In genomic region chr9:37464006-37464405, GRCh38 we compare ENCODE assay signal across 8 cellular contexts. TPM values are rescaled to one million over a fixed set of nuclear protein-coding genes. Genes with fewer than 3 reads are reported as not detected.
A peak's percentile ranks its signal among the peaks of the same experiment; 100 is the strongest.
DNase-seq lines count a peak whose midpoint lies in the region; ATAC-seq and TF ChIP-seq lines count a peak whose summit lies in the region.

No MANE protein-coding gene starts in this region.

- H3K79me1 ChIP-seq in H9 (ENCODE audit: insufficient read depth, low read depth, low read length, poor library complexity, severe bottlenecking): peaks cover 5% of the 10 kb centered on the region

- no peak for TF ChIP-seq CTCF in H9 (conservative IDR thresholded peaks at IDR 0.05)
- TF ChIP-seq CTCF in WI38 (IDR thresholded peaks at IDR 0.05; ENCODE audit: low read depth, low read length): no peak
- no peak for TF ChIP-seq CTCF in foreskin keratinocyte (conservative IDR thresholded peaks at IDR 0.05)

- intact Hi-C loops in left colon (cut with DNase I, micrococcal nuclease): no loop called here

- H2BK15ac ChIP-seq in H9 (ENCODE audit: low read depth, low read length): no peak overlapping the region

- H3K27ac ChIP-seq in H9 (ENCODE audit: insufficient read length, low read depth, low read length) (no peak overlapping the region), foreskin keratinocyte (peak overlapping the region; percentile 95), skeletal muscle tissue (ENCODE audit: low read depth, low read length) (peak overlapping the region; percentile 99)

- peaks cover 17% of the 10 kb centered on the region for H3K23me2 ChIP-seq in H9 (ENCODE audit: insufficient read length, low read depth, low read length, poor library complexity, severe bottlenecking)

- no peak overlapping the region for H2AK5ac ChIP-seq in H9 (ENCODE audit: insufficient read length, low read length)

- H3K27me3 ChIP-seq in H9 (ENCODE audit: insufficient read depth, low read length): no peaks in the 10 kb centered on the region
- no peaks in the 10 kb centered on the region for H3K27me3 ChIP-seq in foreskin keratinocyte
- no peaks in the 10 kb centered on the region for H3K27me3 ChIP-seq in skeletal muscle tissue (ENCODE audit: control insufficient read depth in 3 of 3, insufficient read depth in 3 of 3, low read length in 3 of 3)

- DNase-seq in H9 (no peak), foreskin keratinocyte (no peak), medulla oblongata (ENCODE audit: extremely low spot score) (no peak), left colon (no peak)

- H4K91ac ChIP-seq in H9 (ENCODE audit: insufficient read length, low read depth, low read length): no peak overlapping the region

- H3K4me3 Mint-ChIP-seq in H9: peak overlapping the region; percentile 95 to 99

- H3K23ac ChIP-seq in H9 (ENCODE audit: insufficient read length, low read depth, low read length): no peak overlapping the region

- peaks cover 24 to 28% of the 10 kb centered on the region in 2 experiments for H3K4me1 Mint-ChIP-seq in H9

- no peaks in the 10 kb centered on the region for H3K27me3 Mint-ChIP-seq in H9 (ENCODE audit: low read depth)

- no peak overlapping the region for H3K56ac ChIP-seq in H9 (ENCODE audit: insufficient read length, low read depth, low read length)

- H3K4me3 ChIP-seq in WI38 (ENCODE audit: low read depth, low read length) (peak overlapping the region; percentile 91), skeletal muscle tissue (ENCODE audit: low read length in 3 of 3) (peak overlapping the region; percentile 76 to 98 (median 98))

- no peak overlapping the region for H2BK120ac ChIP-seq in H9 (ENCODE audit: low read depth, low read length, poor library complexity, severe bottlenecking)

- H3K4ac ChIP-seq in H9 (ENCODE audit: low read depth, low read length): no peak overlapping the region

- no peak overlapping the region for H4K5ac ChIP-seq in H9 (ENCODE audit: insufficient read length, low read depth, low read length)

- no peak overlapping the region for H2BK20ac ChIP-seq in H9 (ENCODE audit: low read depth, low read length, poor library complexity, severe bottlenecking)

- H3K79me2 ChIP-seq in H9 (ENCODE audit: insufficient read depth, low read length): peaks cover 26% of the 10 kb centered on the region; the same call in 1 of the 2 replicates

- H3K27ac Mint-ChIP-seq in H9: peak overlapping the region; percentile 17 to 99 (median 46); a peak in 3 of 7 replicates

- no peaks in the 10 kb centered on the region; a peak in 1 of 5 replicates for H3K9me3 Mint-ChIP-seq in H9

- no CpG with 5 or more reads among the region's 3 CpGs for WGBS in H9 (ENCODE audit: extremely low coverage, insufficient read length, low lambda C conversion rate)

- no peak overlapping the region for H4K8ac ChIP-seq in H9 (replicated peaks; ENCODE audit: insufficient read length, low read depth, low read length)

- H3K14ac ChIP-seq in H9 (ENCODE audit: insufficient read depth, low read length): no peak overlapping the region

- peaks cover 15 to 24% (median 15%) of the 10 kb centered on the region in 3 experiments; a peak in 6 of 7 replicates for H3K36me3 Mint-ChIP-seq in H9 (ENCODE audit: insufficient read depth in 1 of 3, low read depth in 3 of 3)

- H2AFZ ChIP-seq in H9 (ENCODE audit: low read length): no peak overlapping the region

- H3K9ac ChIP-seq in H9 (ENCODE audit: extremely low read depth, insufficient read length, low read length): peak overlapping the region; percentile 70
- peak overlapping the region; percentile 97 to 98 (median 98) for H3K9ac ChIP-seq in skeletal muscle tissue (ENCODE audit: low read depth in 1 of 3, low read length in 3 of 3)

- H4K20me1 ChIP-seq in H9 (ENCODE audit: control insufficient read depth, insufficient read depth, insufficient read length): no peaks in the 10 kb centered on the region

- H3K36me3 ChIP-seq in skeletal muscle tissue (ENCODE audit: control insufficient read depth in 3 of 3, insufficient read depth in 3 of 3, low read length in 3 of 3): peaks cover 0 to 2% (median 0%) of the 10 kb centered on the region in 3 donors

- H3K4me2 ChIP-seq in H9 (ENCODE audit: insufficient read depth, insufficient read length, low read length): peak overlapping the region; percentile 85

- H3K4me1 ChIP-seq in H9 (ENCODE audit: insufficient read depth, low read length): peaks cover 2% of the 10 kb centered on the region; the same call in 1 of the 2 replicates
- H3K4me1 ChIP-seq in foreskin keratinocyte: peaks cover 10% of the 10 kb centered on the region
- peaks cover 13 to 37% (median 24%) of the 10 kb centered on the region in 3 donors for H3K4me1 ChIP-seq in skeletal muscle tissue (ENCODE audit: control insufficient read depth in 3 of 3, insufficient read depth in 3 of 3, low read length in 3 of 3)

- ATAC-seq in foreskin keratinocyte (no peak), HG02870 (IDR thresholded peaks at IDR 0.05; ENCODE audit: unreplicated experiment) (no peak), HG03196 (IDR thresholded peaks at IDR 0.05; ENCODE audit: unreplicated experiment) (no peak), left colon (no peak)

- no peak overlapping the region for H3K18ac ChIP-seq in H9 (ENCODE audit: insufficient read length, low read depth, low read length)

- no peak overlapping the region for H2BK12ac ChIP-seq in H9 (ENCODE audit: insufficient read length, low read depth, low read length)

- no peak overlapping the region for H2BK5ac ChIP-seq in H9 (ENCODE audit: insufficient read length, low read length)

- H3K9me3 ChIP-seq in H9 (ENCODE audit: control insufficient read depth, low read depth, low read length) (no peaks in the 10 kb centered on the region), skeletal muscle tissue (ENCODE audit: control insufficient read depth in 3 of 3, low read length in 3 of 3) (no peaks in the 10 kb centered on the region)

- H3T11ph ChIP-seq in H9 (ENCODE audit: low read length): no peak overlapping the region

RNA-seq across cellular contexts. Expression of gene ZBTB5, which starts 1.2 kb away (rescaled TPM):
- total RNA-seq in H9 (2021) (9.1 and 9.9 TPM in 2 replicates), foreskin keratinocyte (8.9 and 9.8 TPM in 2 replicates), skeletal muscle tissue (15.1 TPM), left colon (1 to 10 TPM; 8.7 to 10.0 TPM)
- polyA plus RNA-seq in foreskin keratinocyte: 3.1 and 3.5 TPM in 2 replicates

RNA-seq across cellular contexts. Expression of gene POLR1E, which starts 21.7 kb away (rescaled TPM):
- 45.6 and 45.8 TPM in 2 replicates for total RNA-seq in H9 (2021)
- total RNA-seq in foreskin keratinocyte: 39.7 and 48.9 TPM in 2 replicates
- polyA plus RNA-seq in foreskin keratinocyte: 24.1 and 32.0 TPM in 2 replicates
- 38.1 TPM for total RNA-seq in skeletal muscle tissue
- total RNA-seq in left colon: 10 to 100 TPM in 1 of 2 donors, 1 to 10 TPM in 1; 8.5 to 11.4 TPM

RNA-seq across cellular contexts. Expression of gene GRHPR, which starts 41.5 kb away (rescaled TPM):
- total RNA-seq in H9 (2021) (97.2 and 97.9 TPM in 2 replicates), foreskin keratinocyte (104 and 110 TPM in 2 replicates), skeletal muscle tissue (99.2 TPM), left colon (10 to 100 TPM; 70.4 to 78.4 TPM)
- polyA plus RNA-seq in foreskin keratinocyte: 113 and 122 TPM in 2 replicates
